Comparison of ENCODE assay signal across 9 cellular contexts in the genomic region with DNA sequence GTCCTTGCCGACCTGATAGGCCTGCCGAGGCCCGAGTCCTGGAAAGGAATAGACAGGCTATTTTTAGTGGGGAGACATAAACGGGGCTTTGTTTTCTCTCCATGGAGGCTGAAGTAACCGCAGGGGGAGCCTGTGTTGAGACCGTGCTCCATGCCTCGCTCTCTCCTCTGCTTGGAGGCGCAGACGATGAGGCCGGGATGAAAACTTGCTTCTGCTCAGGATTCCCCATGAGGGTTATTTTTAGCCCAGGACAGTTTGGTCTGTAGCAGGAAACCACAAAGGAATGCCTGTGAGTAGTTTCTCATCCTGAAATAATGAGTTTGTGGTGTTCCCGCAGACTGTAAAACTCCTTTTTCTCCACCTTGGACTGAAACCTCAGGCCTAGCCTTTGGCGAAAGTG.
A peak's percentile ranks its signal among the peaks of the same experiment; 100 is the strongest.
DNase-seq lines count a peak whose midpoint lies in the region; ATAC-seq and TF ChIP-seq lines count a peak whose summit lies in the region.
"Had no signal": no experiment of that assay in that cellular context is flagged by ENCODE, and none has a peak within 500 bp of the region (broad histone marks: within the 10 kb centered on the region; RNA-seq: fewer than 3 reads in every experiment).

No MANE protein-coding gene starts in this region.

- H3K9me3 ChIP-seq in tibial artery = no peaks in the 10 kb centered on the region

- peaks cover 0 to 8% of the 10 kb centered on the region in 2 donors for H3K27me3 ChIP-seq in tibial artery

- DNase-seq in GM04504 (ENCODE audit: low read depth) (peak; percentile 79), glomerular visceral epithelial cell (ENCODE audit: extremely low spot score) (peak; percentile 94), sciatic nerve (ENCODE audit: low spot score) (peak; percentile 45), tibial artery (no peak)
- no peak for DNase-seq in activated CD4-positive, CD25-positive, alpha-beta regulatory T cell treated with anti-CD3 and anti-CD28 coated beads, Interleukin-2, amount 50 U/mL, for 72 hours
- DNase-seq: activated CD4-positive, alpha-beta memory T cell treated with anti-CD3 and anti-CD28 coated beads, Interleukin-2, amount 10 ng/mL, durations not matched to agents 7 days and 5 days had no signal

- ATAC-seq in sciatic nerve (peak; percentile 50), HG03521 (IDR thresholded peaks at IDR 0.05; ENCODE audit: unreplicated experiment) (no peak), GM21390 (IDR thresholded peaks at IDR 0.05; ENCODE audit: unreplicated experiment) (no peak)

- peaks cover 0 to 8% (median 0%) of the 10 kb centered on the region in 4 donors for H3K4me1 ChIP-seq in tibial artery

- no peaks in the 10 kb centered on the region for H3K36me3 ChIP-seq in tibial artery

- H3K4me3 ChIP-seq in tibial artery = no peak overlapping the region

- H3K27ac ChIP-seq in angular gyrus (ENCODE audit: low read depth, low read length) (peak overlapping the region; percentile 18), tibial artery (no peak overlapping the region)

- TF ChIP-seq CTCF in tibial artery (IDR thresholded peaks at IDR 0.05) = no peak

- intact Hi-C loops in sciatic nerve (cut with DNase I) = no loop called here
- intact Hi-C loops in tibial artery (cut with DNase I; ENCODE audit: low total_unique reads) = no loop called here

Comparison
In these comparisons a context has a peak if more than half of its experiments do, and no peak if none do; other contexts are left out.
1. DNase-seq: peak in GM04504 (single experiment), glomerular visceral epithelial cell (single experiment) and sciatic nerve (single experiment); none in tibial artery (0 of 2) and activated CD4-positive, CD25-positive, alpha-beta regulatory T cell treated with anti-CD3 and anti-CD28 coated beads, Interleukin-2, amount 50 U/mL, for 72 hours (single experiment).